30 cellular contexts compared by ENCODE assay signal in genomic region chr3:853489-853888, GRCh38.
"Had no signal": no experiment of that assay in that cellular context is flagged by ENCODE, and none has a peak within 500 bp of the region (broad histone marks: within the 10 kb centered on the region; RNA-seq: fewer than 3 reads in every experiment).

No MANE protein-coding gene starts in this region.

- H3K9me3 ChIP-seq: esophagus muscularis mucosa, gastroesophageal sphincter, psoas muscle, testis, tibial artery had no signal

- H3K4me1 Mint-ChIP-seq: mesothelial cell of epicardium; naive B cell; neural crest cell; stimulated activated effector memory CD8-positive, alpha-beta T cell treated with anti-CD3 and anti-CD28 coated beads, Interleukin-12 subunit alpha, Interleukin-12 subunit beta, amount 100 ng/mL, for 72 hours had no signal

- DNase-seq: dermis blood vessel endothelial cell; effector memory CD4-positive, alpha-beta T cell; foreskin keratinocyte; heart left ventricle; hippocampal formation; left cardiac atrium; left lung; mesenchymal stem cell; mucosa of descending colon; naive B cell; posterior cingulate gyrus; psoas muscle; right cardiac atrium; sigmoid colon; stimulated activated CD4-positive, alpha-beta T cell treated with anti-CD3 and anti-CD28 coated beads, Interleukin-2, amount 100 ng/mL, for 24 hours; stimulated activated CD4-positive, alpha-beta T cell treated with anti-CD3 and anti-CD28 coated beads, Interleukin-4, amount 100 ng/mL, for 24 hours; stimulated activated naive CD4-positive, alpha-beta T cell treated with Interleukin-2 at 50 U/mL for 16 hours; stomach; testis; tibial artery had no signal

- H3K27me3 Mint-ChIP-seq: naive B cell; natural killer cell treated with Interleukin-12 subunit alpha and Interleukin-12 subunit beta and Interleukin-15 and Interleukin-18, amount 100 ng/mL, for 72 hours had no signal

- FAIRE-seq: endothelial cell of umbilical vein, islet of Langerhans had no signal

- H3K27ac ChIP-seq: coronary artery, esophagus muscularis mucosa, foreskin keratinocyte, gastroesophageal sphincter, heart left ventricle, left lung, psoas muscle, sigmoid colon, stomach, testis, tibial artery had no signal

- H3K4me3 ChIP-seq: coronary artery, esophagus muscularis mucosa, gastroesophageal sphincter, heart left ventricle, left lung, mucosa of descending colon, psoas muscle, sigmoid colon, stomach, testis, tibial artery had no signal

- H3K27ac Mint-ChIP-seq: mesothelial cell of epicardium; naive B cell; natural killer cell treated with Interleukin-12 subunit alpha and Interleukin-12 subunit beta and Interleukin-15 and Interleukin-18, amount 100 ng/mL, for 72 hours; stimulated activated effector memory CD8-positive, alpha-beta T cell treated with anti-CD3 and anti-CD28 coated beads, Interleukin-12 subunit alpha, Interleukin-12 subunit beta, amount 100 ng/mL, for 72 hours; type B pancreatic cell had no signal

- H3K36me3 ChIP-seq: esophagus muscularis mucosa, gastroesophageal sphincter, heart left ventricle, left lung, sigmoid colon, stomach, tibial artery had no signal

- H3K4me1 ChIP-seq: esophagus muscularis mucosa, foreskin keratinocyte, gastroesophageal sphincter, heart left ventricle, left lung, psoas muscle, sigmoid colon, stomach, testis, tibial artery had no signal

- H3K27me3 ChIP-seq: esophagus muscularis mucosa, foreskin keratinocyte, gastroesophageal sphincter, heart left ventricle, left lung, sigmoid colon, stomach, testis, tibial artery had no signal

- ATAC-seq: foreskin keratinocyte; gastroesophageal sphincter; heart left ventricle; left cardiac atrium; left lung; mucosa of descending colon; natural killer cell treated with Interleukin-12 subunit alpha and Interleukin-12 subunit beta and Interleukin-15 and Interleukin-18, amount 100 ng/mL, for 72 hours; psoas muscle; right cardiac atrium; stimulated activated effector memory CD8-positive, alpha-beta T cell treated with anti-CD3 and anti-CD28 coated beads, Interleukin-12 subunit alpha, Interleukin-12 subunit beta, amount 100 ng/mL, for 72 hours had no signal

- H3K4me3 Mint-ChIP-seq: mesothelial cell of epicardium; natural killer cell treated with Interleukin-12 subunit alpha and Interleukin-12 subunit beta and Interleukin-15 and Interleukin-18, amount 100 ng/mL, for 72 hours; neural crest cell; stimulated activated effector memory CD8-positive, alpha-beta T cell treated with anti-CD3 and anti-CD28 coated beads, Interleukin-12 subunit alpha, Interleukin-12 subunit beta, amount 100 ng/mL, for 72 hours; type B pancreatic cell had no signal

- H3K36me3 Mint-ChIP-seq: mesothelial cell of epicardium; naive B cell; stimulated activated effector memory CD8-positive, alpha-beta T cell treated with anti-CD3 and anti-CD28 coated beads, Interleukin-12 subunit alpha, Interleukin-12 subunit beta, amount 100 ng/mL, for 72 hours; type B pancreatic cell had no signal
